ENCODE assay signal across 1 cellular context in the genomic region with DNA sequence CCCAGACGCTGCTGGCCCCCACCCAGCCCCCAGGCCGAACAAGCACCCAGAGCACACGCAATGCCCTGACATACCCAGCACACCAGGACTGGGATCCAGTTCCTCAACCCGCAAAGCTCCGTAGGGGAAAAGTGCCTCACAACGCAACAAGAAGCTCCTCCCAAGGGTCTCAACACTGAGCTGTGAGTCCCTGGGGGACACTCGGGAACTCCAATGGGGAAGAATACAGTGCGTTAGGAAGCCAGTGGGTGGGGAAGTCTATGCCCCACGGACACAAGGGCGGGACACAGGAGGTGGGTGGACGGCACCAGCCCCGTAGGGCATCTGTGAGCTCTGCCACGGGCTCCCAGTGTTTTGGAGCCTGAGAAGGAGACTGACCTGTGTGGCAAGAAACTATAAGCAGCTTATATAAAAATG.
A peak's percentile ranks its signal among the peaks of the same experiment; 100 is the strongest.
TF ChIP-seq lines count a peak whose summit lies in the region.

No MANE protein-coding gene starts in this region.

TF ChIP-seq in GM12878, 131 proteins besides CTCF, POLR2A, EP300 and RAD21:
- TF ChIP-seq EED (IDR thresholded peaks at IDR 0.05; ENCODE audit: low read depth) (peak; percentile 23; the same call in 1 of the 2 replicates), LARP7 (IDR thresholded peaks at IDR 0.05) (no peak)
